Comparison of ENCODE assay signal across 8 cellular contexts in genomic region chr3:101643861-101644613, GRCh38. TPM values are rescaled to one million over a fixed set of nuclear protein-coding genes. Genes with fewer than 3 reads are reported as not detected.
DNase-seq lines count a peak whose midpoint lies in the region; ATAC-seq lines count a peak whose summit lies in the region.

No MANE protein-coding gene starts in this region.

- peak; percentile 98 for DNase-seq in A172 (ENCODE audit: low spot score)
- DNase-seq in activated CD4-positive, alpha-beta T cell treated with anti-CD3 and anti-CD28 coated beads, Interleukin-2, amount 50 U/mL, for 4 hours, result peak; percentile 7 to 11
- DNase-seq in foreskin melanocyte, result peak; percentile 21
- no peak for DNase-seq in NCI-H1048 (lab: John Stamatoyannopoulos, UW)
- DNase-seq in SKM-1 treated with dmso at 0.1 percent for 144 hours (lab: John Stamatoyannopoulos, UW; ENCODE audit: unreplicated experiment), result no peak

- ATAC-seq in HG03108 (IDR thresholded peaks at IDR 0.05; ENCODE audit: unreplicated experiment) (peak; percentile 63), HG03520 (IDR thresholded peaks at IDR 0.05; ENCODE audit: unreplicated experiment) (no peak), HG03460 (IDR thresholded peaks at IDR 0.05; ENCODE audit: unreplicated experiment) (no peak)

RNA-seq across cellular contexts. Expression of gene ZBTB11, which starts 32.9 kb away (rescaled TPM):
- total RNA-seq in A172 (2014; rRNA removed; shearing (Covaris generic)), result 22.8 and 31.4 TPM in 2 replicates

RNA-seq across cellular contexts. Expression of gene RPL24, which starts 42.5 kb away (rescaled TPM):
- 1,824 and 2,164 TPM in 2 replicates for total RNA-seq in A172 (2014; rRNA removed; shearing (Covaris generic))

Comparison
In these comparisons a context has a peak if more than half of its experiments do, and no peak if none do; other contexts are left out.
1. DNase-seq: peak in A172 (single experiment), activated CD4-positive, alpha-beta T cell treated with anti-CD3 and anti-CD28 coated beads, Interleukin-2, amount 50 U/mL, for 4 hours (2 of 2) and foreskin melanocyte (single experiment); none in NCI-H1048 (single experiment) and SKM-1 treated with dmso at 0.1 percent for 144 hours (single experiment).